Comparison of ENCODE assay signal across 8 cellular contexts in genomic region chr3:131794766-131795381, GRCh38.
DNase-seq lines count a peak whose midpoint lies in the region; ATAC-seq, FAIRE-seq and TF ChIP-seq lines count a peak whose summit lies in the region.

No MANE protein-coding gene starts in this region.

- H3K4me3 ChIP-seq in A549 = no peak overlapping the region

- TF ChIP-seq EP300 in A549 (IDR thresholded peaks at IDR 0.05) = no peak

- CTCF ChIA-PET in A549 (lab: Yijun Ruan, JAX) = interaction anchor here (0.5 to 6.7 kb wide), 53 partner anchors 9 to 1048 kb away, joined by 3 to 68 read pairs (median 4); partner anchors contain the start of gene CPNE4

- H3K4me1 ChIP-seq in A549 = no peaks in the 10 kb centered on the region

- DNase-seq in A549 (ENCODE audit: low read depth in 1 of 2, low spot score in 1 of 2) (peak; percentile 18 to 59), Daoy (ENCODE audit: low read depth) (peak; percentile 15), LHCN-M2 (ENCODE audit: low read depth) (peak; percentile 52), SKM-1 (lab: John Stamatoyannopoulos, UW; ENCODE audit: unreplicated experiment) (peak; percentile 32), mucosa of gallbladder (ENCODE audit: low spot score) (peak; percentile 28)
- DNase-seq in effector CD8-positive, alpha-beta T cell (lab: John Stamatoyannopoulos, UW) = no peak

- POLR2A ChIA-PET in A549 (lab: Yijun Ruan, JAX) = no interaction called here

- TF ChIP-seq POLR2A in A549 (IDR thresholded peaks at IDR 0.05; ENCODE audit: low read length) = no peak

- H3K9me3 ChIP-seq in A549 = no peaks in the 10 kb centered on the region

- peak; percentile 74 for TF ChIP-seq CTCF in A549 (IDR thresholded peaks at IDR 0.05)

- no peak for FAIRE-seq in A549 (lab: Jason Lieb, UNC)

- H3K27ac ChIP-seq in A549 = no peak overlapping the region

- 40% methylated on average over 5 of the region's 5 CpGs for WGBS in A549 (ENCODE audit: missing lambda C conversion rate)

- ATAC-seq in A549 = peak; percentile 87 to 95
- ATAC-seq in GM21825 (IDR thresholded peaks at IDR 0.05; ENCODE audit: unreplicated experiment) = peak; percentile 55
- ATAC-seq in esophagus mucosa = peak; percentile 69

- TF ChIP-seq RAD21 in A549 (conservative IDR thresholded peaks at IDR 0.05 in 1 of 2, IDR thresholded peaks at IDR 0.05 in 1 of 2) = peak; percentile 80 to 83

- no peak overlapping the region for H3K4me2 ChIP-seq in A549

TF ChIP-seq in A549, 52 proteins besides CTCF, POLR2A, EP300 and RAD21:
- TF ChIP-seq SMC3 (IDR thresholded peaks at IDR 0.05) (peak; percentile 90), PHF8 (IDR thresholded peaks at IDR 0.05; ENCODE audit: borderline replicate concordance, low read depth) (no peak)
